8 cellular contexts compared by ENCODE assay signal in the genomic region with DNA sequence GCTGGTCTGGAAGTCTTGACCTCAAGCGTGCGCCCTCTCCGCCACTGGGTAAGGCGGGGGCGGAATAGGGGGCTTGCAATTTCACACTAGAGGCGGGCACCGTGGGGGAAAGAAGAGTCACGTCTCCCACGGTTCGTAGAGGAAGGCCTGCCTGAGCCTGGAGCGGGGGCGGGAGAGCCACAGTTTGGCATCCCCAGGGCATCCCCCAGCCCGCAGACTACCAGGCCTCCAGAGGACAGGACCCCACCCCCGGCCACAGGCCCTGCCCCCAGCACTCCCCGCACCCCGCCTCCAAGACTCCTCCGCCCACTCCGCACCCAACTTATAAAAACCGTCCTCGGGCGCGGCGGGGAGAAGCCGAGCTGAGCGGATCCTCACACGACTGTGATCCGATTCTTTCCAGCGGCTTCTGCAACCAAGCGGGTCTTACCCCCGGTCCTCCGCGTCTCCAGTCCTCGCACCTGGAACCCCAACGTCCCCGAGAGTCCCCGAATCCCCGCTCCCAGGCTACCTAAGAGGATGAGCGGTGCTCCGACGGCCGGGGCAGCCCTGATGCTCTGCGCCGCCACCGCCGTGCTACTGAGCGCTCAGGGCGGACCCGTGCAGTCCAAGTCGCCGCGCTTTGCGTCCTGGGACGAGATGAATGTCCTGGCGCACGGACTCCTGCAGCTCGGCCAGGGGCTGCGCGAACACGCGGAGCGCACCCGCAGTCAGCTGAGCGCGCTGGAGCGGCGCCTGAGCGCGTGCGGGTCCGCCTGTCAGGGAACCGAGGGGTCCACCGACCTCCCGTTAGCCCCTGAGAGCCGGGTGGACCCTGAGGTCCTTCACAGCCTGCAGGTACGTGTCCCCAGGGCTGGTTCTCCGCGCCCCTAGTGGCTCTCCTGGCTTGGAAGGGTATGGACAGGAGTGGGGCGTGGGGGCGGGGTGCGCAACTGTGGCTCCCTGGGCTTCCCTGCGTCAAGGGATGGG. TPM values are rescaled to one million over a fixed set of nuclear protein-coding genes. Genes with fewer than 3 reads are reported as not detected.
DNase-seq lines count a peak whose midpoint lies in the region; ATAC-seq and TF ChIP-seq lines count a peak whose summit lies in the region.

A gene with protein sequence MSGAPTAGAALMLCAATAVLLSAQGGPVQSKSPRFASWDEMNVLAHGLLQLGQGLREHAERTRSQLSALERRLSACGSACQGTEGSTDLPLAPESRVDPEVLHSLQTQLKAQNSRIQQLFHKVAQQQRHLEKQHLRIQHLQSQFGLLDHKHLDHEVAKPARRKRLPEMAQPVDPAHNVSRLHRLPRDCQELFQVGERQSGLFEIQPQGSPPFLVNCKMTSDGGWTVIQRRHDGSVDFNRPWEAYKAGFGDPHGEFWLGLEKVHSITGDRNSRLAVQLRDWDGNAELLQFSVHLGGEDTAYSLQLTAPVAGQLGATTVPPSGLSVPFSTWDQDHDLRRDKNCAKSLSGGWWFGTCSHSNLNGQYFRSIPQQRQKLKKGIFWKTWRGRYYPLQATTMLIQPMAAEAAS (plus strand): TSS at position 353 of the 969 bp plus-strand sequence. CDS start 167 bp downstream, at position 520.

- no peaks in the 10 kb centered on the region for H3K9me3 ChIP-seq in smooth muscle cell (replicated peaks; ENCODE audit: low read depth)

- ATAC-seq in HG03565 (IDR thresholded peaks at IDR 0.05; ENCODE audit: unreplicated experiment), result no peak
- no peak for ATAC-seq in HG02678 (IDR thresholded peaks at IDR 0.05; ENCODE audit: unreplicated experiment)

- peaks cover 9% of the 10 kb centered on the region for H4K20me1 ChIP-seq in smooth muscle cell (ENCODE audit: low read depth)

- DNase-seq in H7 (peak; percentile 97), cardiac fibroblast (ENCODE audit: low read depth in 2 of 2) (peak; percentile 89 to 92), iris pigment epithelial cell (ENCODE audit: low read depth) (peak; percentile 85), smooth muscle cell (lab: John Stamatoyannopoulos, UW; ENCODE audit: unreplicated experiment) (peak; percentile 75), T-helper 9 cell (no peak)

- peak within 1 kb of the TSS; percentile 64 for H2AFZ ChIP-seq in smooth muscle cell (ENCODE audit: low read depth)

- 2% methylated on average over 70 of the region's 81 CpGs for WGBS in smooth muscle cell (ENCODE audit: low lambda C conversion rate)

- H3K9ac ChIP-seq in smooth muscle cell (ENCODE audit: low read depth), result peak within 1 kb of the TSS; percentile 66

- peaks cover 3% of the 10 kb centered on the region; the same call in 1 of the 2 replicates for H3K36me3 ChIP-seq in H7 (replicated peaks; ENCODE audit: control insufficient read depth, insufficient read depth, low read length)
- H3K36me3 ChIP-seq in smooth muscle cell (ENCODE audit: low read depth), result no peaks in the 10 kb centered on the region

- no peaks in the 10 kb centered on the region for H3K79me2 ChIP-seq in smooth muscle cell (ENCODE audit: low read depth)

- peaks cover 7% of the 10 kb centered on the region for H3K4me1 ChIP-seq in smooth muscle cell (ENCODE audit: low read depth)

- H3K27me3 ChIP-seq in H7 (ENCODE audit: control insufficient read depth, insufficient read depth, low read length), result peaks cover 9% of the 10 kb centered on the region
- H3K27me3 ChIP-seq in smooth muscle cell (ENCODE audit: low read depth), result no peaks in the 10 kb centered on the region

- H3K4me3 ChIP-seq in H7 (ENCODE audit: insufficient read depth, low read depth, low read length), result peak within 1 kb of the TSS; percentile 70
- H3K4me3 ChIP-seq in cardiac fibroblast (replicated peaks in 1 of 2; ENCODE audit: low read depth in 2 of 2, low read length in 2 of 2), result peak within 1 kb of the TSS; percentile 83 to 94
- peak within 1 kb of the TSS; percentile 64 for H3K4me3 ChIP-seq in smooth muscle cell

- peaks cover 17% of the 10 kb centered on the region for H3F3A ChIP-seq in smooth muscle cell (ENCODE audit: low read depth)

- H3K27ac ChIP-seq in VCaP (peak within 1 kb of the TSS; percentile 29; the same call in 1 of the 2 replicates), smooth muscle cell (ENCODE audit: low read depth) (peak within 1 kb of the TSS; percentile 83)

- peak within 1 kb of the TSS; percentile 96 for H3K4me2 ChIP-seq in smooth muscle cell

- no peak; the same call in none of the 2 replicates for TF ChIP-seq CTCF in VCaP (conservative IDR thresholded peaks at IDR 0.05)
- peak; percentile 27 for TF ChIP-seq CTCF in cardiac fibroblast (IDR thresholded peaks at IDR 0.05; ENCODE audit: low read depth, low read length)
- peak; percentile 16 for TF ChIP-seq CTCF in smooth muscle cell (IDR thresholded peaks at IDR 0.05; ENCODE audit: borderline replicate concordance, insufficient read depth, poor library complexity, severe bottlenecking)

RNA-seq across cellular contexts. Expression of the gene that starts here (rescaled TPM):
- total RNA-seq in H7 (2014; rRNA removed; shearing (Covaris generic)), result 13.2 and 17.1 TPM in 2 replicates
- total RNA-seq in smooth muscle cell, result 9.4 and 10.2 TPM in 2 replicates
- 18.7 and 23.9 TPM in 2 replicates for polyA plus RNA-seq in smooth muscle cell
